4 cellular contexts compared by ENCODE assay signal in the genomic region with DNA sequence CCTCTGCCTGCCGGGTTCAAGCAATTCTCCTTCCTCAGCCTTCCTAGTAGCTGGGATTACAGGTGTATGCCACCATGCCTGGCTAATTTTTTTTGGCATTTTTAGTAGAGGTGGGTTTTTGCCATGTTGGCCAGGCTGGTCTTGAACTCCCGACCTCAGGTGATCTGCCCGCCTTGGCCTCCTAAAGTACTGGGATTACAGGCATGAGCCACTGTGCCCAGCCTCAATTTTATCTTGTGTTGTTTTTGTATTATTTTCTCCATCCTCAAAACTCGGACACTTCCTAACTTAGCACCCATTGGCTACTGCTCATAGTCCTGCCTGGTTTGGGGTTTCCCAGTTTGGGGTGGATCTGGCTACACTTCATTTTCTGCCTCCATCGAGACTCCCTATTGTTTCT. TPM values are rescaled to one million over a fixed set of nuclear protein-coding genes. Genes with fewer than 3 reads are reported as not detected.
"Had no signal": no experiment of that assay in that cellular context is flagged by ENCODE, and none has a peak within 500 bp of the region (broad histone marks: within the 10 kb centered on the region; RNA-seq: fewer than 3 reads in every experiment).

No MANE protein-coding gene starts in this region.

RNA-seq across cellular contexts. Expression of gene RIPK3, which starts 47.8 kb away (rescaled TPM):
- total RNA-seq: PC-3, SJSA1, SK-MEL-5 had no signal
- polyA plus RNA-seq: SK-N-SH had no signal
